8 cellular contexts compared by ENCODE assay signal in genomic region chr4:73308286-73308685, GRCh38. TPM values are rescaled to one million over a fixed set of nuclear protein-coding genes. Genes with fewer than 3 reads are reported as not detected.
DNase-seq lines count a peak whose midpoint lies in the region; ATAC-seq, FAIRE-seq and TF ChIP-seq lines count a peak whose summit lies in the region.

No MANE protein-coding gene starts in this region.

- intact Hi-C loops in HepG2 (cut with micrococcal nuclease; ENCODE audit: unreplicated experiment) = loop anchor here (1.0 to 5.0 kb wide), 2 partner anchors 51 to 181 kb away; no protein-coding TSS in a partner anchor
- intact Hi-C loops in vagina (cut with DNase I) = no loop called here

- BruUV-seq in HepG2 (replicated peaks; lab: Mats Ljungman, UMichigan) = no TSS peak

- H3K27me3 ChIP-seq in HepG2 (ENCODE audit: control insufficient read depth in 1 of 2, insufficient read depth in 2 of 2, low read length in 2 of 2) (no peaks in the 10 kb centered on the region), vagina (no peaks in the 10 kb centered on the region)

- H2AFZ ChIP-seq in HepG2 (ENCODE audit: low read length) = no peak overlapping the region

- H3K27me3 Mint-ChIP-seq in activated naive CD4-positive, alpha-beta T cell treated with anti-CD3 and anti-CD28 coated beads, Interleukin-2, amount 10 ng/mL, durations not matched to agents 7 days and 5 days = no peaks in the 10 kb centered on the region

- H3K4me3 ChIP-seq in HepG2 (replicated peaks in 1 of 3; ENCODE audit: insufficient read depth in 1 of 3, low read depth in 2 of 3, low read length in 3 of 3) = no peak overlapping the region
- H3K4me3 ChIP-seq in vagina = no peak overlapping the region

- no peak for TF ChIP-seq POLR2A in HepG2 (IDR thresholded peaks at IDR 0.05; ENCODE audit: insufficient read depth in 1 of 2, low read depth in 2 of 2, low read length in 2 of 2)
- no peak for TF ChIP-seq POLR2A in vagina (IDR thresholded peaks at IDR 0.05)

- H3K4me3 Mint-ChIP-seq in activated naive CD4-positive, alpha-beta T cell treated with anti-CD3 and anti-CD28 coated beads, Interleukin-2, amount 10 ng/mL, durations not matched to agents 7 days and 5 days = no peak overlapping the region

- H3K36me3 Mint-ChIP-seq in activated naive CD4-positive, alpha-beta T cell treated with anti-CD3 and anti-CD28 coated beads, Interleukin-2, amount 10 ng/mL, durations not matched to agents 7 days and 5 days = no peaks in the 10 kb centered on the region

- DNase-seq in HT1080 (ENCODE audit: low read depth) (peak; percentile 34), SKM-1 treated with dmso at 0.1 percent for 144 hours (lab: John Stamatoyannopoulos, UW; ENCODE audit: unreplicated experiment) (peak; percentile 90), HepG2 (ENCODE audit: low spot score) (peak; percentile 24), islet precursor cell (no peak), vagina (ENCODE audit: extremely low spot score in 2 of 2) (no peak)
- DNase-seq in stimulated activated CD4-positive, alpha-beta T cell treated with anti-CD3 and anti-CD28 coated beads, Interleukin-4, amount 100 ng/mL, for 4 hours = no peak
- DNase-seq in activated naive CD4-positive, alpha-beta T cell treated with anti-CD3 and anti-CD28 coated beads, Interleukin-2, amount 10 ng/mL, durations not matched to agents 7 days and 5 days = no peak

- H3K9ac ChIP-seq in HepG2 (ENCODE audit: insufficient read depth, low read depth, low read length) = no peak overlapping the region

- no peak overlapping the region for H3K4me2 ChIP-seq in HepG2 (ENCODE audit: low read depth, low read length)

- 0 out of 2 replicates have a peak, but pooled peaks have one; percentile 22 for TF ChIP-seq RAD21 in HepG2 (CRISPR knock-in tag; IDR thresholded peaks at IDR 0.05)

- ATAC-seq in HepG2 = peak; percentile 87

- H3K9me3 ChIP-seq in HepG2 (ENCODE audit: low read length) (no peaks in the 10 kb centered on the region), vagina (no peaks in the 10 kb centered on the region)

- H3K36me3 ChIP-seq in HepG2 (replicated peaks in 1 of 2; ENCODE audit: control insufficient read depth in 1 of 2, insufficient read depth in 2 of 2, low read length in 2 of 2) = no peaks in the 10 kb centered on the region
- H3K36me3 ChIP-seq in vagina = no peaks in the 10 kb centered on the region

- WGBS in HepG2 (ENCODE audit: low lambda C conversion rate) = 16% methylated on average over 3 of the region's 3 CpGs

- no peaks in the 10 kb centered on the region for H3K9me3 Mint-ChIP-seq in activated naive CD4-positive, alpha-beta T cell treated with anti-CD3 and anti-CD28 coated beads, Interleukin-2, amount 10 ng/mL, durations not matched to agents 7 days and 5 days

- POLR2A ChIA-PET in HepG2 (lab: Yijun Ruan, JAX) = no interaction called here

- FAIRE-seq in G401.6 (lab: Jason Lieb, UNC) (peak; percentile 8), HepG2 (lab: Jason Lieb, UNC) (no peak)

- no peaks in the 10 kb centered on the region for H3K79me2 ChIP-seq in HepG2 (ENCODE audit: insufficient read depth, low read length)

- no peaks in the 10 kb centered on the region for H3K4me1 Mint-ChIP-seq in activated naive CD4-positive, alpha-beta T cell treated with anti-CD3 and anti-CD28 coated beads, Interleukin-2, amount 10 ng/mL, durations not matched to agents 7 days and 5 days

- no peak for TF ChIP-seq EP300 in HepG2 (IDR thresholded peaks at IDR 0.05; ENCODE audit: low read depth in 2 of 2, low read length in 2 of 2)
- no peak for TF ChIP-seq EP300 in HepG2 (CRISPR knock-in tag; IDR thresholded peaks at IDR 0.05; ENCODE audit: borderline replicate concordance)

- in situ Hi-C loops in HepG2 (cut with HindIII; ENCODE audit: extremely low pct_ligation_motif_present, low pct_unique_long_range_greater_than_20kb) = loop anchor here (25.0 kb wide), 1 partner anchor 829 kb away; no protein-coding TSS in a partner anchor

- peak; percentile 73 for TF ChIP-seq CTCF in HepG2 (CRISPR knock-in tag; IDR thresholded peaks at IDR 0.05)
- TF ChIP-seq CTCF in vagina (IDR thresholded peaks at IDR 0.05) = no peak

- H3K27ac ChIP-seq in HepG2 (ENCODE audit: extremely low read length, insufficient read depth, low read length) (no peak overlapping the region), vagina (no peak overlapping the region)

- H3K27ac Mint-ChIP-seq in activated naive CD4-positive, alpha-beta T cell treated with anti-CD3 and anti-CD28 coated beads, Interleukin-2, amount 10 ng/mL, durations not matched to agents 7 days and 5 days = no peak overlapping the region

- no peaks in the 10 kb centered on the region for H4K20me1 ChIP-seq in HepG2 (ENCODE audit: insufficient read depth, low read length)

- H3K4me1 ChIP-seq in HepG2 (ENCODE audit: insufficient read depth, low read length) = peaks cover 23% of the 10 kb centered on the region
- H3K4me1 ChIP-seq in vagina = no peaks in the 10 kb centered on the region

- CTCF ChIA-PET in HepG2 (lab: Yijun Ruan, JAX; ENCODE audit: low intra/inter-chr PET ratio, low total read pairs) = no interaction called here
- CTCF ChIA-PET in activated naive CD4-positive, alpha-beta T cell treated with anti-CD3 and anti-CD28 coated beads, Interleukin-2, amount 10 ng/mL, durations not matched to agents 7 days and 5 days (lab: Charles Lee) = no interaction called here

TF ChIP-seq in HepG2, 621 proteins besides CTCF, POLR2A, EP300 and RAD21 (continues in another document):
- TF ChIP-seq HNRNPH1 (optimal IDR thresholded peaks at IDR 0.05; ENCODE audit: low read depth, low read length) (no peak), RXRB (CRISPR knock-in tag; IDR thresholded peaks at IDR 0.05; ENCODE audit: borderline replicate concordance) (no peak), KAT8 (CRISPR knock-in tag; IDR thresholded peaks at IDR 0.05) (peak; percentile 25; the same call in 1 of the 2 replicates), HMGXB4 (CRISPR knock-in tag; IDR thresholded peaks at IDR 0.05; ENCODE audit: borderline replicate concordance in 1 of 2, low read depth in 1 of 2) (0 out of 4 replicates have a peak, but pooled peaks of 1 of the 2 experiments have one; percentile 25), LBX2 (CRISPR knock-in tag; IDR thresholded peaks at IDR 0.05; ENCODE audit: borderline replicate concordance) (no peak), ZNF704 (CRISPR knock-in tag; IDR thresholded peaks at IDR 0.05; ENCODE audit: borderline replicate concordance) (no peak), FOXK2 (IDR thresholded peaks at IDR 0.05) (no peak), ZNF570 (CRISPR knock-in tag; IDR thresholded peaks at IDR 0.05; ENCODE audit: borderline replicate concordance) (no peak), ZNF839 (CRISPR knock-in tag; IDR thresholded peaks at IDR 0.05; ENCODE audit: borderline replicate concordance) (no peak)

RNA-seq across cellular contexts. Expression of gene ANKRD17, which starts 49.7 kb away (rescaled TPM):
- 39.7 and 42.4 TPM in 2 replicates for total RNA-seq in HT1080 (2014; rRNA removed; shearing (Covaris generic))
- 20.4 and 27.6 TPM in 2 replicates for polyA plus RNA-seq in HT1080 (2015; cell fraction: cytosol; rRNA removed)
- polyA plus RNA-seq in HT1080 (2015; cell fraction: nucleus; rRNA removed) = 77.5 and 79.5 TPM in 2 replicates
- total RNA-seq in HepG2 (2016; rRNA removed; fragmentation: Illumina TruSeq; extraction: Trizol) (61.1 and 97.9 TPM in 2 replicates), vagina (55.5 TPM)
- 16.1 and 17.5 TPM in 2 replicates for total RNA-seq in HepG2 (2016; cell fraction: cytosol; rRNA removed; fragmentation: Illumina TruSeq; extraction: Trizol; ENCODE audit: low read depth)
- total RNA-seq in HepG2 (2016; cell fraction: insoluble cytoplasmic fraction; rRNA removed; fragmentation: Illumina TruSeq; extraction: Trizol) = 56.4 and 90.8 TPM in 2 replicates
- 33.0 and 35.8 TPM in 2 replicates for total RNA-seq in HepG2 (2016; cell fraction: membrane; rRNA removed; fragmentation: Illumina TruSeq; extraction: Trizol)
- total RNA-seq in HepG2 (2016; cell fraction: nucleus; rRNA removed; fragmentation: Illumina TruSeq; extraction: Trizol) = 70.8 and 73.9 TPM in 2 replicates
- 48.9 and 55.7 TPM in 2 replicates for polyA plus RNA-seq in HepG2 (2011; rRNA removed)
- 30.1 and 39.4 TPM in 2 replicates for polyA plus RNA-seq in HepG2 (2011; cell fraction: cytosol; rRNA removed)
- 39.5 and 42.6 TPM in 2 replicates for polyA plus RNA-seq in HepG2 (2011; cell fraction: nucleus; rRNA removed)
- polyA plus RNA-seq in HepG2 (2012) = 32.6 and 35.4 TPM in 2 replicates
- 2.2 and 2.6 TPM in 2 replicates for polyA plus RNA-seq in HepG2 (2016; cell fraction: cytosol; fragmentation: Illumina TruSeq; extraction: Trizol; ENCODE audit: low read depth)
- 64.3 and 64.9 TPM in 2 replicates for polyA plus RNA-seq in HepG2 (2016; cell fraction: insoluble cytoplasmic fraction; fragmentation: Illumina TruSeq; extraction: Trizol; ENCODE audit: low read depth)
- 7.9 and 9.7 TPM in 2 replicates for polyA plus RNA-seq in HepG2 (2016; cell fraction: membrane; fragmentation: Illumina TruSeq; extraction: Trizol; ENCODE audit: low read depth)
- 49.4 and 51.3 TPM in 2 replicates for polyA plus RNA-seq in HepG2 (2016; cell fraction: nucleus; fragmentation: Illumina TruSeq; extraction: Trizol; ENCODE audit: insufficient read depth, low read depth)
- 82.8 and 91.1 TPM in 2 replicates for polyA minus RNA-seq in HepG2 (2011; rRNA and poly(A)+ RNA removed; ENCODE audit: low replicate concordance)
- 62.0 and 69.7 TPM in 2 replicates for polyA minus RNA-seq in HepG2 (2011; cell fraction: cytosol; rRNA and poly(A)+ RNA removed)
- polyA minus RNA-seq in HepG2 (2011; cell fraction: nucleus; rRNA and poly(A)+ RNA removed) = 141 and 147 TPM in 2 replicates

Comparison
In these comparisons a context has a peak if more than half of its experiments do, and no peak if none do; other contexts are left out.
1. DNase-seq: peak in HT1080 (single experiment), SKM-1 treated with dmso at 0.1 percent for 144 hours (single experiment) and HepG2 (single experiment); none in islet precursor cell (single experiment), stimulated activated CD4-positive, alpha-beta T cell treated with anti-CD3 and anti-CD28 coated beads, Interleukin-4, amount 100 ng/mL, for 4 hours (0 of 2), vagina (0 of 2) and activated naive CD4-positive, alpha-beta T cell treated with anti-CD3 and anti-CD28 coated beads, Interleukin-2, amount 10 ng/mL, durations not matched to agents 7 days and 5 days (single experiment).